ENCODE assay signal across 2 cellular contexts in the genomic region with DNA sequence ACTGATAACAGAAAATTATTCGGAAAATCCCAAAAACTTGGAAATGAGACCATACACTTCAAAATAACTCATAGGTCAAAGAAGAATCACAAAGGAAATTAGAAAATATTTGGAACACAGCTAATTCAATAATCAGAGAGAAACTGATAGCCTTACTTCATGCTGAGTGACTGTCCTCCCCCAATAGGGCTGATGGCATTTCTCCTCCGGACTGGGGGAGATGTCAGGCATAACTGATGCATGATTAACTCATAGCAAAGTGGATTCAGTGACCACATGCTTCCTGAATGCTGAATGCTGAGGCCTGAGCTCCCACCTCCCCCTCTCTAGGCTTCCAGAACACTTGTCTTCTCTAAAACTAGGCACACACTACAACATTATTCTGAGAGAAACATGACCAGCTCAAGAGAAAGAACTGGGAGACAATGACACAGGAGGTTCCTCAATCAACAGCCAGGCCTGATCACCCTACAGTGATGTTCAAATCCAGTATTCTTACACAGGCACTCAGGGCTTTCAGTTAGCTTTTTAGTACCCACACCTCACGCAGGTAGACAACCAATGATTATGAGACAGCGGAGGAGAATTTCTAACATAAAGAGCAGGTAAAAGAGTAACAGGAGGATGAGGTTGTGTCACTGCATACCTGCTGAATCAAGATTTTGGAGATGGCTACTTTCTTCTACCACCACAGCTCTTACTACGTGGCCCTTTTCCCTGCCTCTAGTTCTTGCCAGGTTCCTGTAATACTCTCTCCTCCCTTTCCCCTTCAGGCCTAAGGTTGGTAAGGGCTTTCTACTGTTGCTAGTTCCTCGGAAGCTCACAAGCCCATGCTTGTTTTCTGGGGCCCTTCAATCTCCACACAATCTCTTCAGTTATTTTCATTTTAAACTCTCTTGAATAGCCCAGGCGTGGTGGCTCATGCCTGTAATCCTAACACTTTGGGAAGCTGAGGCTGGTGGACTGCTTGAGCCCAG.
A peak's percentile ranks its signal among the peaks of the same experiment; 100 is the strongest.
TF ChIP-seq lines count a peak whose summit lies in the region.

No MANE protein-coding gene starts in this region.

TF ChIP-seq in HCT116, 20 proteins besides CTCF, POLR2A, EP300 and RAD21 (continued from another document):
- TF ChIP-seq ZNF274 (IDR thresholded peaks at IDR 0.05; ENCODE audit: low read depth, low read length) (no peak), EGR1 (IDR thresholded peaks at IDR 0.05; ENCODE audit: low read depth) (no peak), FOSL1 (IDR thresholded peaks at IDR 0.05; ENCODE audit: low read depth) (no peak), CEBPB (IDR thresholded peaks at IDR 0.05; ENCODE audit: low read depth) (no peak)
- TF ChIP-seq, protein P1, sequence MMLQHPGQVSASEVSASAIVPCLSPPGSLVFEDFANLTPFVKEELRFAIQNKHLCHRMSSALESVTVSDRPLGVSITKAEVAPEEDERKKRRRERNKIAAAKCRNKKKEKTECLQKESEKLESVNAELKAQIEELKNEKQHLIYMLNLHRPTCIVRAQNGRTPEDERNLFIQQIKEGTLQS (IDR thresholded peaks at IDR 0.05) = no peak

TF ChIP-seq in SK-N-SH, 30 proteins besides CTCF, POLR2A, EP300 and RAD21 (continued from another document):
- no peak for TF ChIP-seq CHD2 (IDR thresholded peaks at IDR 0.05; ENCODE audit: low read length, partially characterized antibody)
- peak; percentile 98 for TF ChIP-seq TEAD4 (IDR thresholded peaks at IDR 0.05; ENCODE audit: borderline replicate concordance, insufficient read depth)
- TF ChIP-seq SIN3A (IDR thresholded peaks at IDR 0.05; ENCODE audit: borderline replicate concordance, low read depth, low read length) = peak; percentile 86; the same call in 1 of the 2 replicates
- peak; percentile 96 for TF ChIP-seq TCF12 (IDR thresholded peaks at IDR 0.05)
- no peak for TF ChIP-seq SMC3 (IDR thresholded peaks at IDR 0.05; ENCODE audit: low read depth, low read length)
- TF ChIP-seq, protein P2, sequence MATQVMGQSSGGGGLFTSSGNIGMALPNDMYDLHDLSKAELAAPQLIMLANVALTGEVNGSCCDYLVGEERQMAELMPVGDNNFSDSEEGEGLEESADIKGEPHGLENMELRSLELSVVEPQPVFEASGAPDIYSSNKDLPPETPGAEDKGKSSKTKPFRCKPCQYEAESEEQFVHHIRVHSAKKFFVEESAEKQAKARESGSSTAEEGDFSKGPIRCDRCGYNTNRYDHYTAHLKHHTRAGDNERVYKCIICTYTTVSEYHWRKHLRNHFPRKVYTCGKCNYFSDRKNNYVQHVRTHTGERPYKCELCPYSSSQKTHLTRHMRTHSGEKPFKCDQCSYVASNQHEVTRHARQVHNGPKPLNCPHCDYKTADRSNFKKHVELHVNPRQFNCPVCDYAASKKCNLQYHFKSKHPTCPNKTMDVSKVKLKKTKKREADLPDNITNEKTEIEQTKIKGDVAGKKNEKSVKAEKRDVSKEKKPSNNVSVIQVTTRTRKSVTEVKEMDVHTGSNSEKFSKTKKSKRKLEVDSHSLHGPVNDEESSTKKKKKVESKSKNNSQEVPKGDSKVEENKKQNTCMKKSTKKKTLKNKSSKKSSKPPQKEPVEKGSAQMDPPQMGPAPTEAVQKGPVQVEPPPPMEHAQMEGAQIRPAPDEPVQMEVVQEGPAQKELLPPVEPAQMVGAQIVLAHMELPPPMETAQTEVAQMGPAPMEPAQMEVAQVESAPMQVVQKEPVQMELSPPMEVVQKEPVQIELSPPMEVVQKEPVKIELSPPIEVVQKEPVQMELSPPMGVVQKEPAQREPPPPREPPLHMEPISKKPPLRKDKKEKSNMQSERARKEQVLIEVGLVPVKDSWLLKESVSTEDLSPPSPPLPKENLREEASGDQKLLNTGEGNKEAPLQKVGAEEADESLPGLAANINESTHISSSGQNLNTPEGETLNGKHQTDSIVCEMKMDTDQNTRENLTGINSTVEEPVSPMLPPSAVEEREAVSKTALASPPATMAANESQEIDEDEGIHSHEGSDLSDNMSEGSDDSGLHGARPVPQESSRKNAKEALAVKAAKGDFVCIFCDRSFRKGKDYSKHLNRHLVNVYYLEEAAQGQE (IDR thresholded peaks at IDR 0.05; ENCODE audit: low read depth, low read length) = peak; percentile 75
- no peak for TF ChIP-seq RCOR1 (IDR thresholded peaks at IDR 0.05; ENCODE audit: low read length)
- TF ChIP-seq NFIC (IDR thresholded peaks at IDR 0.05; ENCODE audit: borderline replicate concordance) = peak; percentile 91
- TF ChIP-seq JUND (IDR thresholded peaks at IDR 0.05) = peak; percentile 93
- peak; percentile 88; the same call in 1 of the 2 replicates for TF ChIP-seq MEF2A (IDR thresholded peaks at IDR 0.05; ENCODE audit: borderline replicate concordance, low read depth)
- TF ChIP-seq, protein P3, sequence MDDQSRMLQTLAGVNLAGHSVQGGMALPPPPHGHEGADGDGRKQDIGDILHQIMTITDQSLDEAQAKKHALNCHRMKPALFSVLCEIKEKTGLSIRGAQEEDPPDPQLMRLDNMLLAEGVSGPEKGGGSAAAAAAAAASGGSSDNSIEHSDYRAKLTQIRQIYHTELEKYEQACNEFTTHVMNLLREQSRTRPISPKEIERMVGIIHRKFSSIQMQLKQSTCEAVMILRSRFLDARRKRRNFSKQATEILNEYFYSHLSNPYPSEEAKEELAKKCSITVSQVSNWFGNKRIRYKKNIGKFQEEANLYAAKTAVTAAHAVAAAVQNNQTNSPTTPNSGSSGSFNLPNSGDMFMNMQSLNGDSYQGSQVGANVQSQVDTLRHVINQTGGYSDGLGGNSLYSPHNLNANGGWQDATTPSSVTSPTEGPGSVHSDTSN (IDR thresholded peaks at IDR 0.05) = peak; percentile 96
- peak; percentile 88; the same call in 1 of the 2 replicates for TF ChIP-seq RXRA (IDR thresholded peaks at IDR 0.05; ENCODE audit: borderline replicate concordance, low read depth)
- peak; percentile 98 for TF ChIP-seq FOXM1 (IDR thresholded peaks at IDR 0.05; ENCODE audit: low read depth)
- TF ChIP-seq EZH2phosphoT487 (IDR thresholded peaks at IDR 0.05; ENCODE audit: borderline replicate concordance, low read depth) = no peak
- TF ChIP-seq NRF1 (IDR thresholded peaks at IDR 0.05; ENCODE audit: low read depth, low read length) = no peak
- peak; percentile 40; the same call in 1 of the 2 replicates for TF ChIP-seq ELF1 (IDR thresholded peaks at IDR 0.05)
- TF ChIP-seq, protein P4, sequence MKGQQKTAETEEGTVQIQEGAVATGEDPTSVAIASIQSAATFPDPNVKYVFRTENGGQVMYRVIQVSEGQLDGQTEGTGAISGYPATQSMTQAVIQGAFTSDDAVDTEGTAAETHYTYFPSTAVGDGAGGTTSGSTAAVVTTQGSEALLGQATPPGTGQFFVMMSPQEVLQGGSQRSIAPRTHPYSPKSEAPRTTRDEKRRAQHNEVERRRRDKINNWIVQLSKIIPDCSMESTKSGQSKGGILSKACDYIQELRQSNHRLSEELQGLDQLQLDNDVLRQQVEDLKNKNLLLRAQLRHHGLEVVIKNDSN (IDR thresholded peaks at IDR 0.05; ENCODE audit: borderline replicate concordance, low read depth) = no peak
- no peak for TF ChIP-seq FOXJ3 (CRISPR knock-in tag; IDR thresholded peaks at IDR 0.05)
- TF ChIP-seq, protein P5, sequence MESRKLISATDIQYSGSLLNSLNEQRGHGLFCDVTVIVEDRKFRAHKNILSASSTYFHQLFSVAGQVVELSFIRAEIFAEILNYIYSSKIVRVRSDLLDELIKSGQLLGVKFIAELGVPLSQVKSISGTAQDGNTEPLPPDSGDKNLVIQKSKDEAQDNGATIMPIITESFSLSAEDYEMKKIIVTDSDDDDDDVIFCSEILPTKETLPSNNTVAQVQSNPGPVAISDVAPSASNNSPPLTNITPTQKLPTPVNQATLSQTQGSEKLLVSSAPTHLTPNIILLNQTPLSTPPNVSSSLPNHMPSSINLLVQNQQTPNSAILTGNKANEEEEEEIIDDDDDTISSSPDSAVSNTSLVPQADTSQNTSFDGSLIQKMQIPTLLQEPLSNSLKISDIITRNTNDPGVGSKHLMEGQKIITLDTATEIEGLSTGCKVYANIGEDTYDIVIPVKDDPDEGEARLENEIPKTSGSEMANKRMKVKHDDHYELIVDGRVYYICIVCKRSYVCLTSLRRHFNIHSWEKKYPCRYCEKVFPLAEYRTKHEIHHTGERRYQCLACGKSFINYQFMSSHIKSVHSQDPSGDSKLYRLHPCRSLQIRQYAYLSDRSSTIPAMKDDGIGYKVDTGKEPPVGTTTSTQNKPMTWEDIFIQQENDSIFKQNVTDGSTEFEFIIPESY (IDR thresholded peaks at IDR 0.05; ENCODE audit: borderline replicate concordance, low read depth) = peak; percentile 89
- TF ChIP-seq, protein P6, sequence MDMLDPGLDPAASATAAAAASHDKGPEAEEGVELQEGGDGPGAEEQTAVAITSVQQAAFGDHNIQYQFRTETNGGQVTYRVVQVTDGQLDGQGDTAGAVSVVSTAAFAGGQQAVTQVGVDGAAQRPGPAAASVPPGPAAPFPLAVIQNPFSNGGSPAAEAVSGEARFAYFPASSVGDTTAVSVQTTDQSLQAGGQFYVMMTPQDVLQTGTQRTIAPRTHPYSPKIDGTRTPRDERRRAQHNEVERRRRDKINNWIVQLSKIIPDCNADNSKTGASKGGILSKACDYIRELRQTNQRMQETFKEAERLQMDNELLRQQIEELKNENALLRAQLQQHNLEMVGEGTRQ (IDR thresholded peaks at IDR 0.05; ENCODE audit: borderline replicate concordance, low read depth, low read length) = no peak
- TF ChIP-seq GABPA (IDR thresholded peaks at IDR 0.05; ENCODE audit: low read depth) = no peak
- TF ChIP-seq GATA2 (CRISPR knock-in tag; IDR thresholded peaks at IDR 0.05) = no peak
- TF ChIP-seq, protein P7, sequence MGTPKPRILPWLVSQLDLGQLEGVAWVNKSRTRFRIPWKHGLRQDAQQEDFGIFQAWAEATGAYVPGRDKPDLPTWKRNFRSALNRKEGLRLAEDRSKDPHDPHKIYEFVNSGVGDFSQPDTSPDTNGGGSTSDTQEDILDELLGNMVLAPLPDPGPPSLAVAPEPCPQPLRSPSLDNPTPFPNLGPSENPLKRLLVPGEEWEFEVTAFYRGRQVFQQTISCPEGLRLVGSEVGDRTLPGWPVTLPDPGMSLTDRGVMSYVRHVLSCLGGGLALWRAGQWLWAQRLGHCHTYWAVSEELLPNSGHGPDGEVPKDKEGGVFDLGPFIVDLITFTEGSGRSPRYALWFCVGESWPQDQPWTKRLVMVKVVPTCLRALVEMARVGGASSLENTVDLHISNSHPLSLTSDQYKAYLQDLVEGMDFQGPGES (IDR thresholded peaks at IDR 0.05; ENCODE audit: low read depth, low read length) = no peak
- peak; percentile 94 for TF ChIP-seq FOSL2 (IDR thresholded peaks at IDR 0.05; ENCODE audit: borderline replicate concordance, low read depth)
- TF ChIP-seq POLR2AphosphoS5 (IDR thresholded peaks at IDR 0.05; ENCODE audit: low read depth, low read length) = peak; percentile 91
- TF ChIP-seq TAF1 (IDR thresholded peaks at IDR 0.05; ENCODE audit: borderline replicate concordance, low read depth, low read length) = peak; percentile 11; the same call in 1 of the 2 replicates
- peak; percentile 22; the same call in 1 of the 2 replicates for TF ChIP-seq YY1 (IDR thresholded peaks at IDR 0.05; ENCODE audit: low read depth)
- TF ChIP-seq MXI1 (IDR thresholded peaks at IDR 0.05; ENCODE audit: low read depth, low read length) = no peak
- TF ChIP-seq, protein P8, sequence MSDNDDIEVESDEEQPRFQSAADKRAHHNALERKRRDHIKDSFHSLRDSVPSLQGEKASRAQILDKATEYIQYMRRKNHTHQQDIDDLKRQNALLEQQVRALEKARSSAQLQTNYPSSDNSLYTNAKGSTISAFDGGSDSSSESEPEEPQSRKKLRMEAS (IDR thresholded peaks at IDR 0.05; ENCODE audit: low read depth) = peak; percentile 92
